ENCODE assay signal across 17 cellular contexts in the genomic region with DNA sequence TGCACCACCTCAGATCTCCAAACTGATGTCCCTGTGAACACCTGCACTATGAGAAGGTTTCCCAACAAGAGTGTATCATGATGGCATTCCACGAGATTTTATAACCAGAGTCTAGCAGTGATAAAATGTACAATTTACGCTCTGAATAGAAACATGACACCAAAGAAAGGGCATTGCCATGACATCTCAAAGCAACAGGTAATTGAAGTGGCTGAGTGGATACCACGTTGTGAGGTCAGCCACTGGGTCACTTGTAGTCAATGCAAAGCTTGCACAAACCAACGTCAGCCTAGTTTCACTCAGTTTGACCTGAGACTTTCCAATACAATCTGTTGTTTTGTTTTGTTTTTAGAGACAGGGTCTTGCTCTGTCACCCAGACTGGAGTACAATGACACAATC. TPM values are rescaled to one million over a fixed set of nuclear protein-coding genes. Genes with fewer than 3 reads are reported as not detected.
DNase-seq lines count a peak whose midpoint lies in the region; ATAC-seq, FAIRE-seq and TF ChIP-seq lines count a peak whose summit lies in the region.
"Had no signal": no experiment of that assay in that cellular context is flagged by ENCODE, and none has a peak within 500 bp of the region (broad histone marks: within the 10 kb centered on the region; RNA-seq: fewer than 3 reads in every experiment).

No MANE protein-coding gene starts in this region.

- no peak overlapping the region for H3K4me2 ChIP-seq in PC-3 (ENCODE audit: low read length)
- H3K4me2 ChIP-seq in GM12878 (ENCODE audit: control insufficient read depth, insufficient read depth): no peak overlapping the region

- TF ChIP-seq POLR2A in GM12892 (IDR thresholded peaks at IDR 0.05; ENCODE audit: low read depth, low read length) (no peak), GM12878 (IDR thresholded peaks at IDR 0.05; ENCODE audit: low read depth, low read length) (no peak), vagina (IDR thresholded peaks at IDR 0.05) (no peak)

- intact Hi-C loops in Calu3 (cut with micrococcal nuclease; ENCODE audit: unreplicated experiment): no loop called here
- intact Hi-C loops in PC-3 (cut with micrococcal nuclease): no loop called here
- intact Hi-C loops in GM12878 (cut with micrococcal nuclease; ENCODE audit: unreplicated experiment): no loop called here
- intact Hi-C loops in lower lobe of right lung (cut with DNase I): no loop called here
- intact Hi-C loops in vagina (cut with DNase I): no loop called here

- H3F3A ChIP-seq in PC-3 (ENCODE audit: low read length, unreplicated experiment): no peaks in the 10 kb centered on the region

- POLR2A ChIA-PET in PC-3 (lab: Charles Lee; ENCODE audit: unreplicated experiment): no interaction called here
- POLR2A ChIA-PET in GM12878 (lab: Charles Lee): no interaction called here

- TF ChIP-seq EP300 in GM12878 (IDR thresholded peaks at IDR 0.05; ENCODE audit: borderline replicate concordance in 1 of 2, control insufficient read depth in 1 of 2, low read depth in 2 of 2, low read length in 2 of 2): no peak

- no peaks in the 10 kb centered on the region for H4K20me1 ChIP-seq in PC-3 (ENCODE audit: low read length)
- no peaks in the 10 kb centered on the region for H4K20me1 ChIP-seq in GM12878 (ENCODE audit: control insufficient read depth, insufficient read depth)

- SMC1A ChIA-PET in GM12878 (lab: Charles Lee; ENCODE audit: uncharacterized antibody, unreplicated experiment): no interaction called here

- H2AFZ ChIP-seq in PC-3 (ENCODE audit: low read length) (no peak overlapping the region), GM12878 (ENCODE audit: control insufficient read depth, low read depth, low read length) (no peak overlapping the region)

- no peaks in the 10 kb centered on the region for H3K27me3 ChIP-seq in PC-3 (ENCODE audit: low read length)
- H3K27me3 ChIP-seq in GM12878 (replicated peaks in 1 of 2; ENCODE audit: control insufficient read depth in 2 of 2, insufficient read depth in 2 of 2, low read length in 1 of 2): no peaks in the 10 kb centered on the region
- H3K27me3 ChIP-seq in lower lobe of right lung (ENCODE audit: low read depth): no peaks in the 10 kb centered on the region
- H3K27me3 ChIP-seq in vagina: no peaks in the 10 kb centered on the region

- H3K9me3 ChIP-seq in PC-3 (ENCODE audit: low read length) (no peaks in the 10 kb centered on the region), GM12878 (replicated peaks; ENCODE audit: control insufficient read depth, insufficient read depth, low read length) (no peaks in the 10 kb centered on the region), lower lobe of right lung (no peaks in the 10 kb centered on the region), vagina (no peaks in the 10 kb centered on the region)
- H3K9me3 ChIP-seq: HAP-1 had no signal

- H3K4me1 ChIP-seq in PC-3 (ENCODE audit: insufficient read depth, low read length) (peaks cover 3% of the 10 kb centered on the region; the same call in 1 of the 2 replicates), GM12878 (ENCODE audit: control insufficient read depth, insufficient read depth, low read length) (no peaks in the 10 kb centered on the region), lower lobe of right lung (no peaks in the 10 kb centered on the region), vagina (no peaks in the 10 kb centered on the region)
- H3K4me1 ChIP-seq: HAP-1 had no signal

- TSS peak; percentile 19 for BruUV-seq in Calu3 (replicated peaks; lab: Mats Ljungman, UMichigan)
- TSS peak; percentile 39 for BruUV-seq in PC-3 (replicated peaks; lab: Mats Ljungman, UMichigan)
- TSS peak; percentile 52 for BruUV-seq in GM12878 (replicated peaks; lab: Mats Ljungman, UMichigan)

- H3K27ac ChIP-seq in PC-3 (ENCODE audit: low read length): no peak overlapping the region
- no peak overlapping the region for H3K27ac ChIP-seq in GM12878 (ENCODE audit: control insufficient read depth, insufficient read depth)
- no peak overlapping the region for H3K27ac ChIP-seq in lower lobe of right lung
- H3K27ac ChIP-seq in vagina: no peak overlapping the region

- H3K4me1 Mint-ChIP-seq in Calu3 (ENCODE audit: low read depth, unreplicated experiment): no peaks in the 10 kb centered on the region
- H3K4me1 Mint-ChIP-seq: CD4-positive, alpha-beta memory T cell had no signal

- no peaks in the 10 kb centered on the region for H3K79me2 ChIP-seq in PC-3 (ENCODE audit: low read length)
- no peaks in the 10 kb centered on the region for H3K79me2 ChIP-seq in GM12878 (ENCODE audit: control insufficient read depth, insufficient read depth, low read length)

- peaks cover 7% of the 10 kb centered on the region for H3K36me3 ChIP-seq in PC-3 (ENCODE audit: low read depth, low read length)
- H3K36me3 ChIP-seq in GM12878 (ENCODE audit: control insufficient read depth in 2 of 2, insufficient read depth in 2 of 2, low read length in 1 of 2): no peaks in the 10 kb centered on the region; a peak in 1 of 4 replicates
- H3K36me3 ChIP-seq in lower lobe of right lung: peaks cover 5% of the 10 kb centered on the region
- H3K36me3 ChIP-seq in vagina: peaks cover 0 to 9% of the 10 kb centered on the region in 2 donors

- CTCF ChIA-PET in Calu3 (lab: Charles Lee) (no interaction called here), PC-3 (lab: Charles Lee) (no interaction called here), GM12878 (lab: Yijun Ruan, JAX) (no interaction called here)

- no peak overlapping the region for H3K4me3 Mint-ChIP-seq in Calu3 (ENCODE audit: low read depth, unreplicated experiment)
- H3K4me3 Mint-ChIP-seq: CD4-positive, alpha-beta memory T cell had no signal

- in situ Hi-C loops in GM12878 (cut with MboI): no loop called here

- FAIRE-seq in GM12892 (lab: Jason Lieb, UNC) (peak; percentile 33), GM12878 (lab: Jason Lieb, UNC) (no peak)
- FAIRE-seq: G401.6, GM18507, H54 had no signal

- H3K36me3 Mint-ChIP-seq in Calu3 (ENCODE audit: insufficient read depth, unreplicated experiment): peaks cover 9% of the 10 kb centered on the region

- RAD21 ChIA-PET in GM12878 (lab: Charles Lee; ENCODE audit: unreplicated experiment): no interaction called here

- WGBS in GM12878 (ENCODE audit: insufficient coverage, insufficient replicate concordance, low lambda C conversion rate, missing lambda C conversion rate): 36% methylated on average over 4 of the region's 4 CpGs

- ATAC-seq in PC-3: no peak
- no peak for ATAC-seq in GM12878
- no peak for ATAC-seq in lower lobe of right lung

- no peaks in the 10 kb centered on the region for H3K27me3 Mint-ChIP-seq in Calu3 (ENCODE audit: unreplicated experiment)
- H3K27me3 Mint-ChIP-seq: CD4-positive, alpha-beta memory T cell had no signal

- H3K9ac ChIP-seq in PC-3 (ENCODE audit: low read length) (no peak overlapping the region), GM12878 (ENCODE audit: control insufficient read depth, insufficient read depth, low read length) (no peak overlapping the region)

- H3K4me3 ChIP-seq in PC-3 (ENCODE audit: low read length) (no peak overlapping the region), GM12878 (no peak overlapping the region), lower lobe of right lung (no peak overlapping the region), vagina (no peak overlapping the region)
- H3K4me3 ChIP-seq: HAP-1 had no signal

- no peaks in the 10 kb centered on the region for H3K9me3 Mint-ChIP-seq in Calu3 (ENCODE audit: low read depth, unreplicated experiment)
- H3K9me3 Mint-ChIP-seq: CD4-positive, alpha-beta memory T cell had no signal

- DNase-seq in Calu3: no peak
- DNase-seq in GM12892 (ENCODE audit: insufficient read length): no peak
- DNase-seq in PC-3: no peak
- DNase-seq in GM12878 (ENCODE audit: low read depth, low spot score): no peak
- no peak for DNase-seq in lower lobe of right lung
- no peak for DNase-seq in activated T-cell treated with anti-CD3 and anti-CD28 coated beads, Interleukin-2, amount 50 U/mL, for 48 hours
- DNase-seq in vagina (ENCODE audit: extremely low spot score in 2 of 2): no peak
- DNase-seq: C1 segment of cervical spinal cord; CD4-positive, alpha-beta memory T cell; COR-L47; DMS153; DND-41; GOT3 had no signal

- no peaks in the 10 kb centered on the region for H3K9me2 ChIP-seq in PC-3 (replicated peaks; ENCODE audit: low read length)

- no peak for TF ChIP-seq CTCF in Calu3 (IDR thresholded peaks at IDR 0.05; ENCODE audit: unreplicated experiment)
- TF ChIP-seq CTCF in PC-3 (conservative IDR thresholded peaks at IDR 0.05; ENCODE audit: low read depth, low read length): no peak
- TF ChIP-seq CTCF in GM12878 (IDR thresholded peaks at IDR 0.05 in 2 of 3, conservative IDR thresholded peaks at IDR 0.05 in 1 of 3; ENCODE audit: control insufficient read depth in 2 of 3, extremely low read depth in 1 of 3, insufficient read depth in 1 of 3, low read depth in 3 of 3, low read length in 3 of 3): no peak
- TF ChIP-seq CTCF in lower lobe of right lung (IDR thresholded peaks at IDR 0.05): no peak
- TF ChIP-seq CTCF in vagina (IDR thresholded peaks at IDR 0.05): no peak

- no peak for TF ChIP-seq RAD21 in GM12878 (IDR thresholded peaks at IDR 0.05; ENCODE audit: insufficient read depth, low read depth, low read length)

- H3K27ac Mint-ChIP-seq in Calu3 (ENCODE audit: unreplicated experiment): no peak overlapping the region
- H3K27ac Mint-ChIP-seq: CD4-positive, alpha-beta memory T cell had no signal

RNA-seq across cellular contexts. Expression of gene SLC25A5, which starts 15.0 kb away (rescaled TPM):
- total RNA-seq in Calu3 (2022): 396 and 416 TPM in 2 replicates
- polyA plus RNA-seq in GM12892 (2012; ENCODE audit: missing spikeins): 461 TPM
- total RNA-seq in PC-3 (2014; rRNA removed): 410 and 544 TPM in 2 replicates
- 30.9 and 34.2 TPM in 2 replicates for total RNA-seq in GM12878 (2013; cell fraction: nucleolus; rRNA removed)
- 397 and 425 TPM in 2 replicates for total RNA-seq in GM12878 (2014; rRNA removed)
- total RNA-seq in GM12878 (2014; rRNA removed; fragmentation: Illumina TruSeq; extraction: Trizol): 361 and 366 TPM in 2 replicates
- total RNA-seq in GM12878 (2021): 625 and 628 TPM in 2 replicates
- polyA plus RNA-seq in GM12878 (2011; ENCODE audit: low read depth): 314 TPM
- polyA plus RNA-seq in GM12878 (2011; rRNA removed): 282 and 438 TPM in 2 replicates
- polyA plus RNA-seq in GM12878 (2011; cell fraction: cytosol; rRNA removed): 707 and 822 TPM in 2 replicates
- polyA plus RNA-seq in GM12878 (2011; cell fraction: nucleus; rRNA removed): 351 and 383 TPM in 2 replicates
- polyA plus RNA-seq in GM12878 (2012): 414 and 429 TPM in 2 replicates
- 464 and 490 TPM in 2 replicates for polyA plus RNA-seq in GM12878 (2014; fragmentation: Illumina TruSeq; extraction: Trizol)
- 1,000 to 10,000 TPM; 2,068 to 3,863 TPM for polyA plus RNA-seq in GM12878 (2014; fragmentation: Nextera tagmentation; extraction: Ambion mirVana)
- 602 and 608 TPM in 2 replicates for polyA plus RNA-seq in GM12878 (2014; rRNA removed)
- 100 to 1,000 TPM; 665 to 690 TPM for polyA plus RNA-seq in GM12878 (2016; fragmentation: Nextera tagmentation; extraction: Ambion mirVana)
- polyA minus RNA-seq in GM12878 (2011; rRNA and poly(A)+ RNA removed): 426 and 638 TPM in 2 replicates
- 204 and 215 TPM in 2 replicates for polyA minus RNA-seq in GM12878 (2011; cell fraction: cytosol; rRNA and poly(A)+ RNA removed)
- polyA minus RNA-seq in GM12878 (2011; cell fraction: nucleus; rRNA and poly(A)+ RNA removed): 53.8 and 75.2 TPM in 2 replicates
- 334 TPM for total RNA-seq in lower lobe of right lung
- total RNA-seq in vagina: 303 TPM

RNA-seq across cellular contexts. Expression of gene SLC25A43, which starts 54.1 kb away (rescaled TPM):
- total RNA-seq in Calu3 (2022) (14.3 and 15.5 TPM in 2 replicates), PC-3 (2014; rRNA removed) (25.8 and 30.9 TPM in 2 replicates), GM12878 (2014; rRNA removed) (9.1 and 11.4 TPM in 2 replicates), GM12878 (2014; rRNA removed; fragmentation: Illumina TruSeq; extraction: Trizol) (7.8 and 8.7 TPM in 2 replicates), GM12878 (2021) (7.9 and 8.2 TPM in 2 replicates), lower lobe of right lung (14.9 TPM), vagina (25.5 TPM)
- 12.6 TPM for polyA plus RNA-seq in GM12892 (2012; ENCODE audit: missing spikeins)
- 10.9 and 11.2 TPM in 2 replicates for total RNA-seq in GM12878 (2013; cell fraction: nucleolus; rRNA removed)
- polyA plus RNA-seq in GM12878 (2011; ENCODE audit: low read depth): 4.5 TPM
- polyA plus RNA-seq in GM12878 (2011; rRNA removed) (6.9 and 7.0 TPM in 2 replicates), GM12878 (2014; fragmentation: Illumina TruSeq; extraction: Trizol) (13.5 and 16.6 TPM in 2 replicates), GM12878 (2014; fragmentation: Nextera tagmentation; extraction: Ambion mirVana) (1 to 10 TPM; 2.5 to 3.0 TPM), GM12878 (2014; rRNA removed) (6.5 and 6.8 TPM in 2 replicates), GM12878 (2016; fragmentation: Nextera tagmentation; extraction: Ambion mirVana) (1 to 10 TPM; 6.3 to 6.7 TPM)
- polyA plus RNA-seq in GM12878 (2011; cell fraction: cytosol; rRNA removed): 6.1 and 9.3 TPM in 2 replicates
- polyA plus RNA-seq in GM12878 (2011; cell fraction: nucleus; rRNA removed): 4.4 and 4.5 TPM in 2 replicates
- 6.7 and 9.0 TPM in 2 replicates for polyA plus RNA-seq in GM12878 (2012)
- 4.1 and 4.2 TPM in 2 replicates for polyA minus RNA-seq in GM12878 (2011; rRNA and poly(A)+ RNA removed)
- polyA minus RNA-seq in GM12878 (2011; cell fraction: cytosol; rRNA and poly(A)+ RNA removed): 1.7 and 2.0 TPM in 2 replicates
- polyA minus RNA-seq in GM12878 (2011; cell fraction: nucleus; rRNA and poly(A)+ RNA removed): 1.9 and 3.9 TPM in 2 replicates
